Comparison of ENCODE assay signal across 1 cellular context in genomic region chr10:102648269-102648888, GRCh38.
TF ChIP-seq lines count a peak whose summit lies in the region.

No MANE protein-coding gene starts in this region.

TF ChIP-seq in IMR-90, 13 proteins besides CTCF, POLR2A, EP300 and RAD21 (continued from another document):
- TF ChIP-seq RFX5 (IDR thresholded peaks at IDR 0.05; ENCODE audit: low read depth, low read length), result no peak
